ENCODE assay signal across 6 cellular contexts in genomic region chr15:90884719-90885431, GRCh38. TPM values are rescaled to one million over a fixed set of nuclear protein-coding genes. Genes with fewer than 3 reads are reported as not detected.
DNase-seq lines count a peak whose midpoint lies in the region; TF ChIP-seq lines count a peak whose summit lies in the region.

No MANE protein-coding gene starts in this region.

- H3K4me3 ChIP-seq in BJ (ENCODE audit: low read depth, low read length) (peak overlapping the region; percentile 58), SJCRH30 (no peak overlapping the region)

- no peaks in the 10 kb centered on the region for H3K9me3 Mint-ChIP-seq in activated T-helper 1 cell treated with anti-CD3 and anti-CD28 coated beads, Interleukin-12 subunit alpha, Interleukin-12 subunit beta, Interleukin-2, Interleukin-4 antibody, amounts not matched to agents 30 ng/mL and 10 ng/mL and 1 ng/mL, durations not matched to agents 14 hours and 24 hours and 36 hours

- intact Hi-C loops in activated T-helper 1 cell treated with anti-CD3 and anti-CD28 coated beads, Interleukin-12 subunit alpha, Interleukin-12 subunit beta, Interleukin-2, Interleukin-4 antibody, amounts not matched to agents 30 ng/mL and 10 ng/mL and 1 ng/mL, durations not matched to agents 14 hours and 24 hours and 36 hours (cut with micrococcal nuclease) = loop anchor here (1.0 to 10.0 kb wide), 4 partner anchors 33 to 390 kb away; partner anchors contain the start of gene HDDC3

- no peaks in the 10 kb centered on the region for H3K27me3 Mint-ChIP-seq in activated T-helper 1 cell treated with anti-CD3 and anti-CD28 coated beads, Interleukin-12 subunit alpha, Interleukin-12 subunit beta, Interleukin-2, Interleukin-4 antibody, amounts not matched to agents 30 ng/mL and 10 ng/mL and 1 ng/mL, durations not matched to agents 14 hours and 24 hours and 36 hours (ENCODE audit: insufficient read depth)

- H3K4me3 Mint-ChIP-seq in activated T-helper 1 cell treated with anti-CD3 and anti-CD28 coated beads, Interleukin-12 subunit alpha, Interleukin-12 subunit beta, Interleukin-2, Interleukin-4 antibody, amounts not matched to agents 30 ng/mL and 10 ng/mL and 1 ng/mL, durations not matched to agents 14 hours and 24 hours and 36 hours = peak overlapping the region; percentile 61

- peaks cover 24% of the 10 kb centered on the region for H3K36me3 ChIP-seq in BJ (ENCODE audit: control insufficient read depth, insufficient read depth, low read length)
- H3K36me3 ChIP-seq in SJCRH30 = no peaks in the 10 kb centered on the region; the same call in 1 of the 2 replicates

- peaks cover 39% of the 10 kb centered on the region for H3K36me3 Mint-ChIP-seq in activated T-helper 1 cell treated with anti-CD3 and anti-CD28 coated beads, Interleukin-12 subunit alpha, Interleukin-12 subunit beta, Interleukin-2, Interleukin-4 antibody, amounts not matched to agents 30 ng/mL and 10 ng/mL and 1 ng/mL, durations not matched to agents 14 hours and 24 hours and 36 hours (ENCODE audit: low read depth)

- peaks cover 50% of the 10 kb centered on the region for H3K4me1 Mint-ChIP-seq in activated T-helper 1 cell treated with anti-CD3 and anti-CD28 coated beads, Interleukin-12 subunit alpha, Interleukin-12 subunit beta, Interleukin-2, Interleukin-4 antibody, amounts not matched to agents 30 ng/mL and 10 ng/mL and 1 ng/mL, durations not matched to agents 14 hours and 24 hours and 36 hours (ENCODE audit: low read depth)

- TF ChIP-seq CTCF in BJ (IDR thresholded peaks at IDR 0.05; ENCODE audit: insufficient read depth, low read depth, low read length) = no peak

- DNase-seq in BJ (ENCODE audit: low read depth) (no peak), lung microvascular endothelial cell (ENCODE audit: low read depth in 2 of 2) (peak; percentile 16 to 25), SJCRH30 (no peak), cerebellar cortex (ENCODE audit: low spot score) (no peak)
- no peak for DNase-seq in activated T-helper 1 cell treated with anti-CD3 and anti-CD28 coated beads, Interleukin-12 subunit alpha, Interleukin-12 subunit beta, Interleukin-2, Interleukin-4 antibody, amounts not matched to agents 30 ng/mL and 10 ng/mL and 1 ng/mL, durations not matched to agents 14 hours and 24 hours and 36 hours (ENCODE audit: low spot score)
- no peak for DNase-seq in effector CD4-positive, alpha-beta T cell

- H3K4me1 ChIP-seq in SJCRH30 = peaks cover 3% of the 10 kb centered on the region; the same call in 1 of the 2 replicates

- peak overlapping the region; percentile 87 for H3K27ac Mint-ChIP-seq in activated T-helper 1 cell treated with anti-CD3 and anti-CD28 coated beads, Interleukin-12 subunit alpha, Interleukin-12 subunit beta, Interleukin-2, Interleukin-4 antibody, amounts not matched to agents 30 ng/mL and 10 ng/mL and 1 ng/mL, durations not matched to agents 14 hours and 24 hours and 36 hours

- POLR2A ChIA-PET in BJ (lab: Charles Lee) = interaction anchor here (0.6 kb wide), 1 partner anchor 173 kb away, joined by 7 read pairs; no protein-coding TSS in a partner anchor

- CTCF ChIA-PET in BJ (lab: Yijun Ruan, JAX) = interaction anchor here (0.7 to 4.2 kb wide), 29 partner anchors 11 to 591 kb away, joined by 3 to 73 read pairs (median 6); partner anchors contain the start of genes HDDC3 and UNC45A

- H3K9me3 ChIP-seq in SJCRH30 (replicated peaks) = no peaks in the 10 kb centered on the region

- no peak overlapping the region for H3K27ac ChIP-seq in SJCRH30

- H3K27me3 ChIP-seq in BJ (ENCODE audit: control insufficient read depth, insufficient read depth, low read length) (no peaks in the 10 kb centered on the region), SJCRH30 (no peaks in the 10 kb centered on the region; the same call in 1 of the 2 replicates)

RNA-seq across cellular contexts. Expression of gene FES, which starts 0.6 kb away (rescaled TPM):
- 6.9 and 11.1 TPM in 2 replicates for polyA plus RNA-seq in BJ (2011; rRNA removed)
- 7.3 and 7.7 TPM in 2 replicates for polyA minus RNA-seq in BJ (2011; rRNA and poly(A)+ RNA removed)
- total RNA-seq in activated T-helper 1 cell treated with anti-CD3 and anti-CD28 coated beads, Interleukin-12 subunit alpha, Interleukin-12 subunit beta, Interleukin-2, Interleukin-4 antibody, amounts not matched to agents 30 ng/mL and 10 ng/mL and 1 ng/mL, durations not matched to agents 14 hours and 24 hours and 36 hours = 45.4 and 57.1 TPM in 2 replicates
- total RNA-seq in lung microvascular endothelial cell = 45.5 and 49.0 TPM in 2 replicates
- total RNA-seq in SJCRH30 (2014; rRNA removed; shearing (Covaris generic)) = 0.25 and 1.1 TPM in 2 replicates

RNA-seq across cellular contexts. Expression of gene FURIN, which starts 16.5 kb away (rescaled TPM):
- polyA plus RNA-seq in BJ (2011; rRNA removed) = 19.6 and 30.9 TPM in 2 replicates
- polyA minus RNA-seq in BJ (2011; rRNA and poly(A)+ RNA removed) = 26.6 and 31.0 TPM in 2 replicates
- total RNA-seq in activated T-helper 1 cell treated with anti-CD3 and anti-CD28 coated beads, Interleukin-12 subunit alpha, Interleukin-12 subunit beta, Interleukin-2, Interleukin-4 antibody, amounts not matched to agents 30 ng/mL and 10 ng/mL and 1 ng/mL, durations not matched to agents 14 hours and 24 hours and 36 hours = 530 and 545 TPM in 2 replicates
- 47.9 and 56.0 TPM in 2 replicates for total RNA-seq in lung microvascular endothelial cell
- 12.0 and 12.6 TPM in 2 replicates for total RNA-seq in SJCRH30 (2014; rRNA removed; shearing (Covaris generic))

RNA-seq across cellular contexts. Expression of gene MAN2A2, which starts 18.2 kb away (rescaled TPM):
- polyA plus RNA-seq in BJ (2011; rRNA removed) = 7.2 and 40.4 TPM in 2 replicates
- 14.7 and 16.0 TPM in 2 replicates for polyA minus RNA-seq in BJ (2011; rRNA and poly(A)+ RNA removed)
- 228 and 239 TPM in 2 replicates for total RNA-seq in activated T-helper 1 cell treated with anti-CD3 and anti-CD28 coated beads, Interleukin-12 subunit alpha, Interleukin-12 subunit beta, Interleukin-2, Interleukin-4 antibody, amounts not matched to agents 30 ng/mL and 10 ng/mL and 1 ng/mL, durations not matched to agents 14 hours and 24 hours and 36 hours
- total RNA-seq in lung microvascular endothelial cell = 16.8 and 28.8 TPM in 2 replicates
- 11.0 and 12.6 TPM in 2 replicates for total RNA-seq in SJCRH30 (2014; rRNA removed; shearing (Covaris generic))

RNA-seq across cellular contexts. Expression of gene HDDC3, which starts 47.5 kb away (rescaled TPM):
- 12.3 and 12.4 TPM in 2 replicates for polyA plus RNA-seq in BJ (2011; rRNA removed)
- polyA minus RNA-seq in BJ (2011; rRNA and poly(A)+ RNA removed) = 6.0 and 6.8 TPM in 2 replicates
- 38.8 and 39.0 TPM in 2 replicates for total RNA-seq in activated T-helper 1 cell treated with anti-CD3 and anti-CD28 coated beads, Interleukin-12 subunit alpha, Interleukin-12 subunit beta, Interleukin-2, Interleukin-4 antibody, amounts not matched to agents 30 ng/mL and 10 ng/mL and 1 ng/mL, durations not matched to agents 14 hours and 24 hours and 36 hours
- total RNA-seq in lung microvascular endothelial cell = 8.1 and 9.2 TPM in 2 replicates
- 4.6 and 4.7 TPM in 2 replicates for total RNA-seq in SJCRH30 (2014; rRNA removed; shearing (Covaris generic))

RNA-seq across cellular contexts. Expression of gene UNC45A, which starts 50.2 kb away (rescaled TPM):
- polyA plus RNA-seq in BJ (2011; rRNA removed) = 69.8 and 93.8 TPM in 2 replicates
- 58.2 and 84.9 TPM in 2 replicates for polyA minus RNA-seq in BJ (2011; rRNA and poly(A)+ RNA removed)
- 60.5 and 68.6 TPM in 2 replicates for total RNA-seq in activated T-helper 1 cell treated with anti-CD3 and anti-CD28 coated beads, Interleukin-12 subunit alpha, Interleukin-12 subunit beta, Interleukin-2, Interleukin-4 antibody, amounts not matched to agents 30 ng/mL and 10 ng/mL and 1 ng/mL, durations not matched to agents 14 hours and 24 hours and 36 hours
- 80.9 and 93.1 TPM in 2 replicates for total RNA-seq in lung microvascular endothelial cell
- 40.7 and 42.4 TPM in 2 replicates for total RNA-seq in SJCRH30 (2014; rRNA removed; shearing (Covaris generic))

Comparison
In these comparisons a context has a peak if more than half of its experiments do, and no peak if none do; other contexts are left out.
1. DNase-seq: peak in lung microvascular endothelial cell (2 of 2); none in BJ (single experiment), activated T-helper 1 cell treated with anti-CD3 and anti-CD28 coated beads, Interleukin-12 subunit alpha, Interleukin-12 subunit beta, Interleukin-2, Interleukin-4 antibody, amounts not matched to agents 30 ng/mL and 10 ng/mL and 1 ng/mL, durations not matched to agents 14 hours and 24 hours and 36 hours (single experiment), effector CD4-positive, alpha-beta T cell (single experiment), SJCRH30 (0 of 2) and cerebellar cortex (single experiment).
2. RNA of gene FES, which starts 0.6 kb away (total RNA-seq): 45.5 to 49.0 TPM in lung microvascular endothelial cell and 45.4 to 57.1 TPM in activated T-helper 1 cell treated with anti-CD3 and anti-CD28 coated beads, Interleukin-12 subunit alpha, Interleukin-12 subunit beta, Interleukin-2, Interleukin-4 antibody, amounts not matched to agents 30 ng/mL and 10 ng/mL and 1 ng/mL, durations not matched to agents 14 hours and 24 hours and 36 hours; 0.25 to 1.1 TPM in SJCRH30; every median in the first group is over 10 times any median in the second.